9 cellular contexts compared by ENCODE assay signal in the genomic region with DNA sequence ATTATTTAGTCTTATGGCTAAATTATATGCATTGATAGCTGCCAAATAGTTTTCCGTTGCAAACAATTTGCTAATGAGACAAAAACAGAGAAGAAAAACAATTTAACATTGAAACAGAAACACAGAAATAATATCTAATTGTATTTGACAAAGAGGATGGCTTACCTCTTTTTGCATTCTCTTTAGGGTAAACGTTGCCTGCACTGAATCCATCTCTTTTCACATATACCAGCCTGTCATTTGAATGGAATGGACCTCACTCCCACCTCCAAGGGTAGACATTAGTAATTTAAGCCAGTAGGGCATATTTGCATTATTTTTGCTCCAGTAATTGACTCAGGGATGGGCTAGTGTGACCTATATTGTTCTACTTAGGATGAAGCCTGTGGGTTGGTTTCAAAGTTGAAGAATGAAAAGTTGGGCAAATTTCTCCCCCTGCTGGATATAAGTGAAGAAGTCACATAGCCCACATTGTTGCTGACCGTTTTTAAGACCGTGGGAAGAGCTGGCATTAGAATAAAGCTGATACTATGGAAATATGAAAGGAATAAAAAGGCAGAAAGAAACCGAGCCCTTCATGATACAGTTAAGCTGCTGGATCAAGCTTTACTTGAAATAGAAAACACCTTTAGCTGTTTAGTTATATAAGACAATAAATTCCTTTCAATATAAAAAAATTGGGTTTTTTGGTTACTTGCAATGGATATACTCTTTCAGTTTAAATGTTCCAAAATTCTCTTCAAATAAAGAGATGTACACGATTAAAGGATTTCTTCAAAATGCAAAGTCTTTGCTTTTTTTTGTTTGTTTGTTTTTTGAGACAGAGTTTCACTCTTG. TPM values are rescaled to one million over a fixed set of nuclear protein-coding genes. Genes with fewer than 3 reads are reported as not detected.
DNase-seq lines count a peak whose midpoint lies in the region; ATAC-seq and TF ChIP-seq lines count a peak whose summit lies in the region.
"Had no signal": no experiment of that assay in that cellular context is flagged by ENCODE, and none has a peak within 500 bp of the region (broad histone marks: within the 10 kb centered on the region; RNA-seq: fewer than 3 reads in every experiment).

No MANE protein-coding gene starts in this region.

- DNase-seq in AG09319 (ENCODE audit: extremely low read depth, low read depth) (peak; percentile 25), GM12864 (ENCODE audit: low read depth) (peak; percentile 5), PC-9 (peak; percentile 5 to 37), dermis microvascular lymphatic vessel endothelial cell (ENCODE audit: low read depth in 2 of 2) (peak; percentile 65 to 73), memory B cell (ENCODE audit: low spot score in 2 of 2) (peak in 1 of 2 donors; percentile 16)
- no peak for DNase-seq in stimulated activated CD8-positive, alpha-beta memory T cell treated with anti-CD3 and anti-CD28 coated beads, Interleukin-4, amount 100 ng/mL, for 48 hours

- H3K27me3 Mint-ChIP-seq in memory B cell, result no peaks in the 10 kb centered on the region

- no peaks in the 10 kb centered on the region for H3F3A ChIP-seq in PC-9 (ENCODE audit: insufficient read depth, low read depth)

- H3K36me3 Mint-ChIP-seq in memory B cell, result no peaks in the 10 kb centered on the region
- H3K36me3 Mint-ChIP-seq: natural killer cell treated with Interleukin-12 subunit alpha and Interleukin-12 subunit beta and Interleukin-15 and Interleukin-18, amount 100 ng/mL, for 72 hours had no signal

- intact Hi-C loops in PC-9 (cut with micrococcal nuclease; ENCODE audit: unreplicated experiment), result loop anchor here (1.0 to 10.0 kb wide), 3 partner anchors 145 to 1470 kb away; no protein-coding TSS in a partner anchor

- H3K27ac Mint-ChIP-seq in memory B cell, result no peak overlapping the region
- H3K27ac Mint-ChIP-seq: natural killer cell treated with Interleukin-12 subunit alpha and Interleukin-12 subunit beta and Interleukin-15 and Interleukin-18, amount 100 ng/mL, for 72 hours had no signal

- ATAC-seq in HG03342 (IDR thresholded peaks at IDR 0.05; ENCODE audit: unreplicated experiment) (peak; percentile 71), memory B cell (ENCODE audit: low read depth) (peak; percentile 74), GM19467 (IDR thresholded peaks at IDR 0.05; ENCODE audit: unreplicated experiment) (no peak)

- no peaks in the 10 kb centered on the region for H3K36me3 ChIP-seq in PC-9 (ENCODE audit: low read depth)

- no peaks in the 10 kb centered on the region for H3K9me3 ChIP-seq in PC-9 (ENCODE audit: insufficient read depth, low read depth)

- no peaks in the 10 kb centered on the region for H3K4me1 ChIP-seq in PC-9 (replicated peaks; ENCODE audit: insufficient read depth)

- no peak overlapping the region for H3K4me3 Mint-ChIP-seq in memory B cell
- H3K4me3 Mint-ChIP-seq: natural killer cell treated with Interleukin-12 subunit alpha and Interleukin-12 subunit beta and Interleukin-15 and Interleukin-18, amount 100 ng/mL, for 72 hours had no signal

- H3K9me2 ChIP-seq in PC-9 (ENCODE audit: insufficient read depth), result no peaks in the 10 kb centered on the region

- no peaks in the 10 kb centered on the region for H3K9me3 Mint-ChIP-seq in memory B cell
- H3K9me3 Mint-ChIP-seq: natural killer cell treated with Interleukin-12 subunit alpha and Interleukin-12 subunit beta and Interleukin-15 and Interleukin-18, amount 100 ng/mL, for 72 hours had no signal

- POLR2A ChIA-PET in PC-9 (lab: Charles Lee; ENCODE audit: unreplicated experiment), result interaction anchor here (0.9 kb wide), 1 partner anchor 243 kb away, joined by 5 read pairs; no protein-coding TSS in a partner anchor

- H4K20me1 ChIP-seq in PC-9 (ENCODE audit: insufficient read depth), result no peaks in the 10 kb centered on the region

- no TSS peak for BruUV-seq in PC-9 (replicated peaks; lab: Mats Ljungman, UMichigan)

- TF ChIP-seq CTCF in AG09319 (IDR thresholded peaks at IDR 0.05; ENCODE audit: low read depth, low read length) (peak; percentile 66), GM12864 (IDR thresholded peaks at IDR 0.05; ENCODE audit: low read depth, low read length, missing control alignments) (peak; percentile 53), PC-9 (conservative IDR thresholded peaks at IDR 0.05) (peak; percentile 65)

- H3K4me3 ChIP-seq in GM12864 (ENCODE audit: low read depth, low read length) (no peak overlapping the region), PC-9 (no peak overlapping the region)

- no peaks in the 10 kb centered on the region for H3K27me3 ChIP-seq in PC-9 (ENCODE audit: insufficient read depth, low read depth)

- no peak overlapping the region for H2AFZ ChIP-seq in PC-9

- no peaks in the 10 kb centered on the region for H3K79me2 ChIP-seq in PC-9 (ENCODE audit: low read depth)

- no peak overlapping the region for H3K27ac ChIP-seq in PC-9

- CTCF ChIA-PET in PC-9 (lab: Charles Lee), result interaction anchor here (0.6 to 0.9 kb wide), 7 partner anchors 27 to 1828 kb away, joined by 3 to 8 read pairs (median 3); a partner anchor contains a TSS

- no peak overlapping the region for H3K4me2 ChIP-seq in PC-9

- peaks cover 6% of the 10 kb centered on the region for H3K4me1 Mint-ChIP-seq in memory B cell

RNA-seq across cellular contexts. Expression of a gene that starts 26.9 kb away (rescaled TPM):
- total RNA-seq in PC-9 (2021) (1.2 and 2.1 TPM in 2 replicates), dermis microvascular lymphatic vessel endothelial cell (0.89 and 1.0 TPM in 2 replicates)
- total RNA-seq: natural killer cell treated with Interleukin-12 subunit alpha and Interleukin-12 subunit beta and Interleukin-15 and Interleukin-18, amount 100 ng/mL, for 72 hours had no signal

RNA-seq across cellular contexts. Expression of a gene that starts 27.0 kb away (rescaled TPM):
- total RNA-seq in PC-9 (2021) (26.3 and 26.4 TPM in 2 replicates), dermis microvascular lymphatic vessel endothelial cell (38.6 and 47.2 TPM in 2 replicates)
